ENCODE assay signal across 15 cellular contexts in genomic region chr3:188052966-188053340, GRCh38.
DNase-seq lines count a peak whose midpoint lies in the region; TF ChIP-seq lines count a peak whose summit lies in the region.
"Had no signal": no experiment of that assay in that cellular context is flagged by ENCODE, and none has a peak within 500 bp of the region (broad histone marks: within the 10 kb centered on the region; RNA-seq: fewer than 3 reads in every experiment).

No MANE protein-coding gene starts in this region.

- H3K36me3 ChIP-seq in stomach smooth muscle (ENCODE audit: control insufficient read depth in 2 of 2, insufficient read depth in 2 of 2, low read length in 2 of 2) (no peaks in the 10 kb centered on the region), colonic mucosa (no peaks in the 10 kb centered on the region)

- intact Hi-C loops in colonic mucosa (cut with DNase I): loop anchor here (10.0 kb wide), 1 partner anchor 902 kb away; no protein-coding TSS in a partner anchor

- H3K4me3 ChIP-seq in stomach smooth muscle (ENCODE audit: low read length in 2 of 2): peak overlapping the region; percentile 10 to 35
- H3K4me3 ChIP-seq in colonic mucosa: no peak overlapping the region
- H3K4me3 ChIP-seq: PC-9 had no signal

- H3K9me3 ChIP-seq in stomach smooth muscle (ENCODE audit: control insufficient read depth in 2 of 2, low read length in 2 of 2) (no peaks in the 10 kb centered on the region), colonic mucosa (no peaks in the 10 kb centered on the region)

- H3K4me1 Mint-ChIP-seq in brain: peaks cover 32% of the 10 kb centered on the region

- DNase-seq in medulla oblongata (ENCODE audit: extremely low spot score) (peak; percentile 23), colonic mucosa (no peak), NCI-H1436 treated with DMSO at 0.1 percent for 48 hours (lab: John Stamatoyannopoulos, UW) (no peak), NCI-H446 treated with DMSO at 0.1 percent for 48 hours (lab: John Stamatoyannopoulos, UW) (no peak), glomerular visceral epithelial cell (ENCODE audit: extremely low spot score) (no peak)
- DNase-seq: activated CD4-positive, alpha-beta T cell treated with anti-CD3 and anti-CD28 coated beads for 4 hours; activated T-cell treated with anti-CD3 and anti-CD28 coated beads, Interleukin-2, amount 50 U/mL, for 48 hours; PC-9; stimulated activated CD4-positive, alpha-beta T cell treated with anti-CD3 and anti-CD28 coated beads, Interleukin-4, amount 100 ng/mL, for 4 hours; stimulated activated naive CD4-positive, alpha-beta T cell; T-helper 1 cell had no signal

- H3K27me3 Mint-ChIP-seq in brain: peaks cover 3% of the 10 kb centered on the region

- peak overlapping the region; percentile 46 to 91 (median 67) for H3K27ac Mint-ChIP-seq in brain

- TF ChIP-seq RAD21 in Ishikawa (IDR thresholded peaks at IDR 0.05; ENCODE audit: low read depth): no peak

- no peaks in the 10 kb centered on the region for H3K27me3 ChIP-seq in stomach smooth muscle (ENCODE audit: control insufficient read depth in 1 of 2, insufficient read depth in 2 of 2, low read length in 2 of 2)
- no peaks in the 10 kb centered on the region for H3K27me3 ChIP-seq in colonic mucosa

- H3K4me1 ChIP-seq in stomach smooth muscle (ENCODE audit: control insufficient read depth, insufficient read depth, low read length) (peaks cover 37% of the 10 kb centered on the region), colonic mucosa (no peaks in the 10 kb centered on the region)

- peak overlapping the region; percentile 58 to 70 for H3K9ac ChIP-seq in stomach smooth muscle (ENCODE audit: low read length in 2 of 2)
- no peak overlapping the region for H3K9ac ChIP-seq in colonic mucosa (ENCODE audit: low read depth in 2 of 2, low read length in 2 of 2)

- TF ChIP-seq CTCF in brain (conservative IDR thresholded peaks at IDR 0.05) (no peak), colonic mucosa (IDR thresholded peaks at IDR 0.05) (no peak)

- H3K4me3 Mint-ChIP-seq in brain: peak overlapping the region in 3 of 5 experiments; percentile 13 to 44 (median 30)

- TF ChIP-seq EP300 in Ishikawa (IDR thresholded peaks at IDR 0.05; ENCODE audit: borderline replicate concordance): no peak

- peak overlapping the region; percentile 94 for H3K27ac ChIP-seq in stomach smooth muscle (ENCODE audit: low read length)
- no peak overlapping the region for H3K27ac ChIP-seq in colonic mucosa
- H3K27ac ChIP-seq: HL-60, PC-9 had no signal

- H3K9me3 Mint-ChIP-seq in brain: peaks cover 0 to 3% (median 0%) of the 10 kb centered on the region in 5 experiments

- no peaks in the 10 kb centered on the region for H3K36me3 Mint-ChIP-seq in brain

TF ChIP-seq in Ishikawa, 13 proteins besides CTCF, POLR2A, EP300 and RAD21:
- peak; percentile 60 for TF ChIP-seq CEBPB (IDR thresholded peaks at IDR 0.05)
- TF ChIP-seq, protein P1, sequence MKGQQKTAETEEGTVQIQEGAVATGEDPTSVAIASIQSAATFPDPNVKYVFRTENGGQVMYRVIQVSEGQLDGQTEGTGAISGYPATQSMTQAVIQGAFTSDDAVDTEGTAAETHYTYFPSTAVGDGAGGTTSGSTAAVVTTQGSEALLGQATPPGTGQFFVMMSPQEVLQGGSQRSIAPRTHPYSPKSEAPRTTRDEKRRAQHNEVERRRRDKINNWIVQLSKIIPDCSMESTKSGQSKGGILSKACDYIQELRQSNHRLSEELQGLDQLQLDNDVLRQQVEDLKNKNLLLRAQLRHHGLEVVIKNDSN (IDR thresholded peaks at IDR 0.05): no peak
- TF ChIP-seq, protein P2, sequence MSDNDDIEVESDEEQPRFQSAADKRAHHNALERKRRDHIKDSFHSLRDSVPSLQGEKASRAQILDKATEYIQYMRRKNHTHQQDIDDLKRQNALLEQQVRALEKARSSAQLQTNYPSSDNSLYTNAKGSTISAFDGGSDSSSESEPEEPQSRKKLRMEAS (IDR thresholded peaks at IDR 0.05): no peak
TF ChIP-seq in Ishikawa: peak in this region for 1.

Comparison
In these comparisons a context has a peak if more than half of its experiments do, and no peak if none do; other contexts are left out.
1. H3K9ac ChIP-seq: peak in stomach smooth muscle (2 of 2); none in colonic mucosa (0 of 2).